In the genomic region with DNA sequence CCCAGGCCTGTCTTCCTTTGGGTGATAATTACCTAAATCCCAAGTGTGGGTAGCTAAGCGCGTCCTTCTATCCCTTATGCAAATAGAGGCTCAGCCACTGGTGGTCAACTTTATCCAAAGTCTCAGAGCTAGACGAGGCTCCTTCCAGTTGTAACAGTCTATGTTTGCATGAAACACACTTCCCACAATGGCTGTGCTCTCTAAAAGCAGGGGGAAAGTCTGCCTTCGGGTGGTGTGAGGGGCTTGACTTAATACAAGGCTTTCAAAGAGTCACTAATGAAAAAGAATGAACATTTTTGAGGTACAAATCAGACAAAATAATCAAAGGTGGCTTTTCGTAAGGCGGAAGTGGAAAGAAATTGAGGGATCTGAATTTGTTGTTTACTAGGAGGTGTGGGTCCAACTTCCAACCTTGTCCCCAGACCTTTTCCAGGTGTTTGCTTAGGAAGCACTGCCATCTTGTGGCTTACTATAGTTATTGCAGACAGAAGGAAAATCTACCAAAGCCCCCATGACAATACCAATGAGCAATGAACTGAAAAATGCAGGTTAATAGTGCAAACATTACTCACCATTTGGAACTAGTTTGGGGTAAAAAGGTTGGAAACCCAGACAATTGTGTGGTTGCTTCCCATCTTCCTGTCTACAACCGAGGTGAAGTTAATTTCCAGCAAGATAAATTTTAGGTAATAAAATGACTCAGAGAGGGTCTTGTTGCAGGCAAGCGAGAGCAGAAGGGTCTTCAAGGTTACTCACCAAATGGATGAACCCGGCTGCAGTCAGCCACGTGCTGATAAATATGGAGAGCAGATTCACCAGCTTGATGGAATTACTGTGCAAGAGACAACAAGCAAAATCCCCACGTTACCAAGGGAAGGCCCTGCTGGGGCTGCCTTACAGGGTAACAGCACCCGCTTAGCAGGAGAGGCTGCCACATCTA, we compare ENCODE assay signal across 8 cellular contexts.
DNase-seq lines count a peak whose midpoint lies in the region; ATAC-seq and TF ChIP-seq lines count a peak whose summit lies in the region.

No MANE protein-coding gene starts in this region.

- no peaks in the 10 kb centered on the region for H3K27me3 ChIP-seq in Panc1 (ENCODE audit: control insufficient read depth, insufficient read depth, low read length)

- ATAC-seq in HG03432 (IDR thresholded peaks at IDR 0.05; ENCODE audit: unreplicated experiment) (peak; percentile 57), Panc1 (peak; percentile 71), GM21737 (IDR thresholded peaks at IDR 0.05; ENCODE audit: unreplicated experiment) (no peak), GM21619 (IDR thresholded peaks at IDR 0.05; ENCODE audit: unreplicated experiment) (no peak)

- H3K4me1 ChIP-seq in Panc1 (ENCODE audit: control insufficient read depth, insufficient read depth, low read length): no peaks in the 10 kb centered on the region

- H3K9me3 ChIP-seq in Panc1 (ENCODE audit: control insufficient read depth, insufficient read depth, low read depth, low read length): no peaks in the 10 kb centered on the region

- intact Hi-C loops in Panc1 (cut with micrococcal nuclease; ENCODE audit: unreplicated experiment): no loop called here

- DNase-seq in ELR (ENCODE audit: low read depth) (peak; percentile 88), Panc1 (ENCODE audit: low read depth, low spot score) (peak; percentile 45), epidermal melanocyte (ENCODE audit: insufficient read length, low spot score) (peak; percentile 61), myocyte (ENCODE audit: low read depth) (peak; percentile 51)

- POLR2A ChIA-PET in Panc1 (lab: Charles Lee): no interaction called here

- no peak overlapping the region for H3K4me3 ChIP-seq in Panc1 (ENCODE audit: low read depth in 2 of 2, low read length in 2 of 2)

- no peaks in the 10 kb centered on the region for H3K36me3 ChIP-seq in Panc1 (ENCODE audit: control insufficient read depth, insufficient read depth, low read length)

- BruUV-seq in Panc1 (replicated peaks; lab: Mats Ljungman, UMichigan): no TSS peak

- H3K27ac ChIP-seq in 22Rv1 (no peak overlapping the region), Panc1 (ENCODE audit: low read length) (no peak overlapping the region)

- in situ Hi-C loops in Panc1 (cut with HindIII; ENCODE audit: low pct_unique_long_range_greater_than_20kb, low sequenced_read_pairs): no loop called here

- CTCF ChIA-PET in Panc1 (lab: Charles Lee): no interaction called here

- TF ChIP-seq CTCF in 22Rv1 (IDR thresholded peaks at IDR 0.05) (peak; percentile 88), Panc1 (IDR thresholded peaks at IDR 0.05) (peak; percentile 90)

Comparison
In these comparisons a context has a peak if more than half of its experiments do, and no peak if none do; other contexts are left out.
1. ATAC-seq: peak in HG03432 (single experiment) and Panc1 (single experiment); none in GM21737 (single experiment) and GM21619 (single experiment).
2. Peak in every context shown above with its lines, with median percentiles within 50 percentile points of each other: DNase-seq.